16 cellular contexts compared by ENCODE assay signal in genomic region chr3:56858331-56858730, GRCh38. TPM values are rescaled to one million over a fixed set of nuclear protein-coding genes. Genes with fewer than 3 reads are reported as not detected.
DNase-seq lines count a peak whose midpoint lies in the region; ATAC-seq, FAIRE-seq and TF ChIP-seq lines count a peak whose summit lies in the region.
"Had no signal": no experiment of that assay in that cellular context is flagged by ENCODE, and none has a peak within 500 bp of the region (broad histone marks: within the 10 kb centered on the region; RNA-seq: fewer than 3 reads in every experiment).

No MANE protein-coding gene starts in this region.

- H3K27me3 Mint-ChIP-seq in MCF 10A (ENCODE audit: insufficient read depth, unreplicated experiment), result no peaks in the 10 kb centered on the region
- H3K27me3 Mint-ChIP-seq: activated naive CD4-positive, alpha-beta T cell treated with anti-CD3 and anti-CD28 coated beads, Interleukin-2, amount 10 ng/mL, durations not matched to agents 7 days and 5 days had no signal

- H3K27ac ChIP-seq in mammary epithelial cell (ENCODE audit: insufficient read depth, low read depth, low read length) (no peak overlapping the region), Panc1 (ENCODE audit: low read length) (no peak overlapping the region), small intestine (ENCODE audit: low read depth in 1 of 2, low read length in 1 of 2) (no peak overlapping the region), tibial artery (no peak overlapping the region)
- H3K27ac ChIP-seq: breast epithelium, Peyer's patch had no signal

- H3K4me2 ChIP-seq in mammary epithelial cell (ENCODE audit: insufficient read depth, low read depth, low read length), result no peak overlapping the region

- POLR2A ChIA-PET in MCF 10A (lab: Yijun Ruan, JAX), result interaction anchor here (0.6 kb wide), 2 partner anchors 58 to 151 kb away, joined by 3 to 4 read pairs; no protein-coding TSS in a partner anchor
- POLR2A ChIA-PET in Panc1 (lab: Charles Lee), result no interaction called here

- H3K36me3 ChIP-seq in mammary epithelial cell (ENCODE audit: insufficient read depth, low read length) (no peaks in the 10 kb centered on the region), Panc1 (ENCODE audit: control insufficient read depth, insufficient read depth, low read length) (no peaks in the 10 kb centered on the region), small intestine (ENCODE audit: control insufficient read depth in 2 of 2, insufficient read depth in 2 of 2, low read length in 2 of 2) (peaks cover 0 to 3% of the 10 kb centered on the region in 2 donors), tibial artery (no peaks in the 10 kb centered on the region)
- H3K36me3 ChIP-seq: breast epithelium, Peyer's patch had no signal

- peaks cover 26% of the 10 kb centered on the region for H3K4me1 ChIP-seq in mammary epithelial cell (ENCODE audit: insufficient read depth, low read length)
- H3K4me1 ChIP-seq in Panc1 (ENCODE audit: control insufficient read depth, insufficient read depth, low read length), result peaks cover 26% of the 10 kb centered on the region
- peaks cover 0 to 3% of the 10 kb centered on the region in 2 donors for H3K4me1 ChIP-seq in small intestine (ENCODE audit: control insufficient read depth in 2 of 2, insufficient read depth in 1 of 2, low read depth in 1 of 2, low read length in 1 of 2)
- peaks cover 0 to 21% (median 9%) of the 10 kb centered on the region in 4 donors for H3K4me1 ChIP-seq in tibial artery
- H3K4me1 ChIP-seq: breast epithelium, Peyer's patch had no signal

- no peak overlapping the region for H2AFZ ChIP-seq in mammary epithelial cell (ENCODE audit: low read depth, low read length)

- DNase-seq in mammary epithelial cell (peak; percentile 52), MCF 10A (ENCODE audit: unreplicated experiment) (no peak), Panc1 (ENCODE audit: low read depth, low spot score) (no peak), small intestine (peak; percentile 5), RPMI8226 (no peak), tibial artery (no peak)
- DNase-seq in central memory CD4-positive, alpha-beta T cell, result peak; percentile 8
- no peak for DNase-seq in activated CD4-positive, CD25-positive, alpha-beta regulatory T cell (lab: John Stamatoyannopoulos, UW)
- DNase-seq: activated naive CD4-positive, alpha-beta T cell treated with anti-CD3 and anti-CD28 coated beads, Interleukin-2, amount 10 ng/mL, durations not matched to agents 7 days and 5 days; HCEC 1CT; IMR-90; kidney; Peyer's patch; right cardiac atrium; SW 1271 had no signal

- no peaks in the 10 kb centered on the region for H3K9me3 ChIP-seq in mammary epithelial cell (replicated peaks; ENCODE audit: insufficient read depth, low read length)
- no peaks in the 10 kb centered on the region for H3K9me3 ChIP-seq in Panc1 (ENCODE audit: control insufficient read depth, insufficient read depth, low read depth, low read length)
- H3K9me3 ChIP-seq in small intestine (ENCODE audit: control insufficient read depth, low read depth), result no peaks in the 10 kb centered on the region
- no peaks in the 10 kb centered on the region for H3K9me3 ChIP-seq in tibial artery
- H3K9me3 ChIP-seq: breast epithelium, Peyer's patch had no signal

- no peak for ATAC-seq in Panc1
- ATAC-seq: right cardiac atrium had no signal

- H3K4me1 Mint-ChIP-seq in MCF 10A (ENCODE audit: insufficient read depth, unreplicated experiment), result peaks cover 16% of the 10 kb centered on the region

- in situ Hi-C loops in mammary epithelial cell (cut with MboI; ENCODE audit: low sequenced_read_pairs in 2 of 2) (no loop called here), Panc1 (cut with HindIII; ENCODE audit: low pct_unique_long_range_greater_than_20kb, low sequenced_read_pairs) (no loop called here)

- H4K20me1 ChIP-seq in mammary epithelial cell (ENCODE audit: insufficient read depth, low read length), result no peaks in the 10 kb centered on the region

- intact Hi-C loops in mammary epithelial cell (cut with micrococcal nuclease) (no loop called here), MCF 10A (cut with micrococcal nuclease) (no loop called here), Panc1 (cut with micrococcal nuclease; ENCODE audit: unreplicated experiment) (no loop called here), tibial artery (cut with DNase I; ENCODE audit: low total_unique reads) (no loop called here)

- no peak overlapping the region for H3K9ac ChIP-seq in mammary epithelial cell (ENCODE audit: insufficient read depth, low read length)

- H3K4me3 ChIP-seq in mammary epithelial cell (replicated peaks in 1 of 3; ENCODE audit: insufficient read depth in 1 of 3, low read depth in 2 of 3, low read length in 3 of 3) (no peak overlapping the region), Panc1 (ENCODE audit: low read depth in 2 of 2, low read length in 2 of 2) (no peak overlapping the region), small intestine (ENCODE audit: low read depth in 1 of 2, low read length in 2 of 2) (no peak overlapping the region), tibial artery (no peak overlapping the region)
- H3K4me3 ChIP-seq: breast epithelium, Peyer's patch had no signal

- CTCF ChIA-PET in mammary epithelial cell (lab: Charles Lee; ENCODE audit: low non-redundant PET) (no interaction called here), MCF 10A (lab: Yijun Ruan, JAX) (interaction anchor here (0.6 to 1.0 kb wide), 3 partner anchors 56 to 557 kb away, joined by 3 to 6 read pairs (median 5); partner anchors contain the start of gene ARHGEF3), Panc1 (lab: Charles Lee) (no interaction called here)

- dilution Hi-C loops in mammary epithelial cell (cut with HindIII; ENCODE audit: low sequenced_read_pairs), result no loop called here

- BruUV-seq in mammary epithelial cell (replicated peaks; lab: Mats Ljungman, UMichigan) (no TSS peak), MCF 10A (replicated peaks; lab: Mats Ljungman, UMichigan) (no TSS peak), Panc1 (replicated peaks; lab: Mats Ljungman, UMichigan) (TSS peak; percentile 50)

- no peak for FAIRE-seq in small intestine (lab: Jason Lieb, UNC)
- FAIRE-seq: kidney had no signal

- no peaks in the 10 kb centered on the region for H3K36me3 Mint-ChIP-seq in MCF 10A (ENCODE audit: insufficient read depth, unreplicated experiment)

- 18% methylated on average over 1 of the region's 1 CpG for WGBS in mammary epithelial cell (ENCODE audit: low coverage, missing lambda C conversion rate)
- 76 to 91% (median 78%) methylated on average over 1 of the region's 1 CpG for WGBS in small intestine, 3 donors

- no peaks in the 10 kb centered on the region for H3K9me3 Mint-ChIP-seq in MCF 10A (ENCODE audit: unreplicated experiment)
- H3K9me3 Mint-ChIP-seq: activated naive CD4-positive, alpha-beta T cell treated with anti-CD3 and anti-CD28 coated beads, Interleukin-2, amount 10 ng/mL, durations not matched to agents 7 days and 5 days had no signal

- H3K4me3 Mint-ChIP-seq in MCF 10A (ENCODE audit: unreplicated experiment), result no peak overlapping the region
- H3K4me3 Mint-ChIP-seq: activated naive CD4-positive, alpha-beta T cell treated with anti-CD3 and anti-CD28 coated beads, Interleukin-2, amount 10 ng/mL, durations not matched to agents 7 days and 5 days had no signal

- TF ChIP-seq CTCF in mammary epithelial cell (conservative IDR thresholded peaks at IDR 0.05 in 1 of 2, IDR thresholded peaks at IDR 0.05 in 1 of 2; ENCODE audit: extremely low read depth in 1 of 2, insufficient read depth in 1 of 2, low read depth in 1 of 2, low read length in 2 of 2) (no peak), MCF 10A (IDR thresholded peaks at IDR 0.05; ENCODE audit: unreplicated experiment) (no peak), Panc1 (IDR thresholded peaks at IDR 0.05) (no peak), tibial artery (IDR thresholded peaks at IDR 0.05) (no peak)

- no peaks in the 10 kb centered on the region for H3K79me2 ChIP-seq in mammary epithelial cell (ENCODE audit: insufficient read depth, low read length)

- H3K27ac Mint-ChIP-seq in MCF 10A (ENCODE audit: low read depth, unreplicated experiment), result no peak overlapping the region
- H3K27ac Mint-ChIP-seq: activated naive CD4-positive, alpha-beta T cell treated with anti-CD3 and anti-CD28 coated beads, Interleukin-2, amount 10 ng/mL, durations not matched to agents 7 days and 5 days had no signal

- H3K27me3 ChIP-seq in mammary epithelial cell (ENCODE audit: insufficient read depth, low read length) (no peaks in the 10 kb centered on the region), Panc1 (ENCODE audit: control insufficient read depth, insufficient read depth, low read length) (no peaks in the 10 kb centered on the region), small intestine (ENCODE audit: control insufficient read depth in 2 of 2, insufficient read depth in 2 of 2, low read length in 2 of 2) (no peaks in the 10 kb centered on the region), tibial artery (no peaks in the 10 kb centered on the region)
- H3K27me3 ChIP-seq: breast epithelium, Peyer's patch had no signal

RNA-seq across cellular contexts. Expression of gene ARHGEF3, which starts 56.6 kb away (rescaled TPM):
- total RNA-seq in mammary epithelial cell (10 to 100 TPM; 17.5 to 43.7 TPM), MCF 10A (2022) (10.6 and 13.1 TPM in 2 replicates), Panc1 (2021; ENCODE audit: unreplicated experiment) (19.8 TPM)
- polyA plus RNA-seq in mammary epithelial cell (30.8 TPM), small intestine (1 to 10 TPM; 1.6 to 9.0 (median 4.6) TPM)
- polyA minus RNA-seq in mammary epithelial cell, result 44.5 TPM
- 14.3 TPM for polyA plus RNA-seq in Panc1 (2012; ENCODE audit: insufficient read length)

Comparison
In these comparisons a context has a peak if more than half of its experiments do, and no peak if none do; other contexts are left out.
1. DNase-seq: peak in mammary epithelial cell (single experiment), central memory CD4-positive, alpha-beta T cell (single experiment) and small intestine (single experiment); none in MCF 10A (single experiment), Panc1 (single experiment), RPMI8226 (single experiment), activated CD4-positive, CD25-positive, alpha-beta regulatory T cell (0 of 4) and tibial artery (0 of 2).